In the genomic region with DNA sequence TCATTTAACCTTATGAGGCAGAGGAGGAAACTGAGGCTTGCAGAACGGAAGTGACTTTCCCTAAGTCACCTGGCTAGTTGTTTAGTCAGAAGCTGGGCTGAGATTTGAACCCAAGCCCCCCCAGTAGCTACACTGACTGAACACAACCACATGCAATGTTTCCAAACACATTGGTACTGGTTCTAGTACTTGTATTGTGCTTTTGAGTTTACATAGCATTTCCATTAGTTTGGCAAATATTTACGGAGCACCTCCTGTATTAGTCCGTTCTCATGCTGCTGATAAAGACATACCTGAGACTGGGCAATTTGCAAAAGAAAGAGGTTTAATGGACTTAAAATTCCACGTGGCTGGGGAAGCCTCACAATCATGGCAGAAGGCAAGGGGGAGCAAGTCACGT, we compare ENCODE assay signal across 19 cellular contexts. TPM values are rescaled to one million over a fixed set of nuclear protein-coding genes. Genes with fewer than 3 reads are reported as not detected.
"Had no signal": no experiment of that assay in that cellular context is flagged by ENCODE, and none has a peak within 500 bp of the region (broad histone marks: within the 10 kb centered on the region; RNA-seq: fewer than 3 reads in every experiment).

No MANE protein-coding gene starts in this region.

- H3K4me1 ChIP-seq: foreskin keratinocyte, left lung, prostate gland had no signal

- ATAC-seq: activated CD4-positive, CD25-positive, alpha-beta regulatory T cell treated with anti-CD3 and anti-CD28 coated beads, Interleukin-2, amount 50 U/mL, for 24 hours; activated naive CD8-positive, alpha-beta T cell treated with anti-CD3 and anti-CD28 coated beads, Interleukin-2, amount 50 U/mL, for 24 hours; foreskin keratinocyte; natural killer cell treated with Interleukin-12 subunit alpha and Interleukin-12 subunit beta and Interleukin-15 and Interleukin-18, amount 100 ng/mL, for 72 hours; stimulated activated naive CD8-positive, alpha-beta T cell treated with anti-CD3 and anti-CD28 coated beads, Interleukin-15, amount 100 ng/mL, for 72 hours; T-helper 17 cell had no signal

- H3K9me3 ChIP-seq: left lung, prostate gland, transverse colon had no signal

- H3K36me3 ChIP-seq: left lung, prostate gland, transverse colon had no signal

- H3K4me3 ChIP-seq: left lung, lung, prostate gland, transverse colon had no signal

- DNase-seq: activated CD4-positive, alpha-beta memory T cell treated with anti-CD3 and anti-CD28 coated beads, Interleukin-2, amount 10 ng/mL, durations not matched to agents 7 days and 5 days; activated CD4-positive, alpha-beta T cell treated with anti-CD3 and anti-CD28 coated beads, Interleukin-2, amount 10 ng/mL, durations not matched to agents 24 days and 14 days; activated effector memory CD4-positive, alpha-beta T cell treated with anti-CD3 and anti-CD28 coated beads, Interleukin-2, amount 50 U/mL, for 16 hours; activated naive CD4-positive, alpha-beta T cell treated with anti-CD3 and anti-CD28 coated beads, Interleukin-2, amount 50 U/mL, for 16 hours; activated naive CD8-positive, alpha-beta T cell treated with anti-CD3 and anti-CD28 coated beads, Interleukin-2, amount 50 U/mL, for 24 hours; activated T-cell treated with anti-CD3 and anti-CD28 coated beads for 4 hours; caudate nucleus; effector CD8-positive, alpha-beta T cell; kidney; left lung; stimulated activated naive CD8-positive, alpha-beta T cell treated with anti-CD3 and anti-CD28 coated beads, Interleukin-15, amount 100 ng/mL, for 72 hours; SW 1271; T-helper 17 cell; transverse colon had no signal

- H3K27ac ChIP-seq: foreskin keratinocyte, left lung had no signal

RNA-seq across cellular contexts. Expression of gene ITGA11, which starts 56.3 kb away (rescaled TPM):
- total RNA-seq: foreskin keratinocyte had no signal
- polyA plus RNA-seq: foreskin keratinocyte had no signal
